Comparison of ENCODE assay signal across 8 cellular contexts in the genomic region with DNA sequence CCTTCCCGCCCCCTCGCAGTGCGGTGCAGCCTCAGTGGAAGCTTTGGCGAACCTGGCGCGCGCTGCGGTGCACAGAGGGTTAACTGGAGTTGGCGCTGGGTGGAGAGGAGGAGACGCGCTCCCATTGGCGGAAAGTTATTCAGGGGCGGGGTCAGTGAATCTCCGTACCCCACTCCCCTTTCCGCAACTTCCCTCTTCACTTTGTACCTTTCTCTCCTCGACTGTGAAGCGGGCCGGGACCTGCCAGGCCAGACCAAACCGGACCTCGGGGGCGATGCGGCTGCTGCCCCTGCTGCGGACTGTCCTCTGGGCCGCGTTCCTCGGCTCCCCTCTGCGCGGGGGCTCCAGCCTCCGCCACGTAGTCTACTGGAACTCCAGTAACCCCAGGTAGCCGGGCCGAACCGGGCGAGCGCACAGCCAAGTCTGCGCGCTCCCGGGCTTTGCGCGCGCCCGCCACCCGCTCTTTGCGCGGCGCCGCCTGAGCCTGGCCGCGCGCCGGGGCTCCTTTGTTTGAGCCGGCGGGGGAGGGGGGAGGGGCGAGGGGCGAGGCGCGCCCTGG. TPM values are rescaled to one million over a fixed set of nuclear protein-coding genes. Genes with fewer than 3 reads are reported as not detected.
DNase-seq lines count a peak whose midpoint lies in the region; ATAC-seq and TF ChIP-seq lines count a peak whose summit lies in the region.

A gene with protein sequence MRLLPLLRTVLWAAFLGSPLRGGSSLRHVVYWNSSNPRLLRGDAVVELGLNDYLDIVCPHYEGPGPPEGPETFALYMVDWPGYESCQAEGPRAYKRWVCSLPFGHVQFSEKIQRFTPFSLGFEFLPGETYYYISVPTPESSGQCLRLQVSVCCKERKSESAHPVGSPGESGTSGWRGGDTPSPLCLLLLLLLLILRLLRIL (plus strand): TSS at position 191 of the 559 bp plus-strand sequence. CDS start 84 bp downstream, at position 275.

- peak within 1 kb of the TSS; percentile 90 for H3K4me3 Mint-ChIP-seq in neural crest cell

- TF ChIP-seq CTCF in fibroblast of the aortic adventitia (IDR thresholded peaks at IDR 0.05; ENCODE audit: insufficient read depth, low read length) = no peak
- no peak for TF ChIP-seq CTCF in neural crest cell (conservative IDR thresholded peaks at IDR 0.05)

- H3K36me3 Mint-ChIP-seq in neural crest cell (ENCODE audit: low read depth) = no peaks in the 10 kb centered on the region

- H3K27me3 Mint-ChIP-seq in neural crest cell (ENCODE audit: low read depth) = peaks cover 11% of the 10 kb centered on the region

- peak within 1 kb of the TSS; percentile 95 for H3K4me3 ChIP-seq in fibroblast of the aortic adventitia (ENCODE audit: low read depth, low read length)

- peak; percentile 97 for TF ChIP-seq POLR2A in Raji (IDR thresholded peaks at IDR 0.05; ENCODE audit: insufficient read depth, low read depth, low read length)

- DNase-seq in D341Med (ENCODE audit: low spot score) (peak; percentile 85), HuH-7 (ENCODE audit: low spot score) (peak; percentile 99), fibroblast of the aortic adventitia (ENCODE audit: low read depth) (peak; percentile 77), neural crest cell (ENCODE audit: low read depth, low spot score) (peak; percentile 80), stromal cell of bone marrow (ENCODE audit: low read depth) (peak; percentile 58)
- peak; percentile 71 for DNase-seq in activated T-helper 9 cell treated with anti-CD3 and anti-CD28 coated beads, Interleukin-2, amount 50 U/mL, for 16 hours (ENCODE audit: low read depth)

- H3K9me3 Mint-ChIP-seq in neural crest cell = no peaks in the 10 kb centered on the region

- peaks cover 38% of the 10 kb centered on the region for H3K4me1 Mint-ChIP-seq in neural crest cell

- peak; percentile 53 for ATAC-seq in GM21360 (IDR thresholded peaks at IDR 0.05; ENCODE audit: unreplicated experiment)

- H3K27ac Mint-ChIP-seq in neural crest cell (ENCODE audit: unreplicated experiment) = peak within 1 kb of the TSS; percentile 86

RNA-seq across cellular contexts. Expression of the gene that starts here (rescaled TPM):
- total RNA-seq in fibroblast of the aortic adventitia (ENCODE audit: low replicate concordance) = 2.4 and 5.3 TPM in 2 replicates
- total RNA-seq in neural crest cell = 26.4 and 28.5 TPM in 2 replicates

Comparison
In these comparisons a context has a peak if more than half of its experiments do, and no peak if none do; other contexts are left out.
1. Peak in every context shown above with its lines: DNase-seq, ATAC-seq and H3K4me3 ChIP-seq.